7 cellular contexts compared by ENCODE assay signal in genomic region chr7:36128448-36129047, GRCh38. TPM values are rescaled to one million over a fixed set of nuclear protein-coding genes. Genes with fewer than 3 reads are reported as not detected.
A peak's percentile ranks its signal among the peaks of the same experiment; 100 is the strongest.
DNase-seq lines count a peak whose midpoint lies in the region; ATAC-seq and TF ChIP-seq lines count a peak whose summit lies in the region.

No MANE protein-coding gene starts in this region.

- POLR2A ChIA-PET in HCT116 (lab: Charles Lee): no interaction called here

- H3K79me2 ChIP-seq in HCT116 (ENCODE audit: insufficient read depth, low read length) (no peaks in the 10 kb centered on the region), OCI-LY1 (ENCODE audit: insufficient read depth, low read length) (no peaks in the 10 kb centered on the region)

- H3K9me2 ChIP-seq in HCT116 (ENCODE audit: insufficient read depth) (no peaks in the 10 kb centered on the region), OCI-LY1 (ENCODE audit: low read depth, low read length) (no peaks in the 10 kb centered on the region)

- CTCF ChIA-PET in HCT116 (lab: Charles Lee): interaction anchor here (0.7 to 0.8 kb wide), 4 partner anchors 11 to 152 kb away, joined by 3 to 7 read pairs (median 5); no protein-coding TSS in a partner anchor

- no TSS peak for BruUV-seq in HCT116 (replicated peaks; lab: Mats Ljungman, UMichigan)

- intact Hi-C loops in HCT116 (cut with micrococcal nuclease): loop anchor here (5.0 kb wide), 1 partner anchor 141 kb away; no protein-coding TSS in a partner anchor

- TF ChIP-seq POLR2A in HCT116 (IDR thresholded peaks at IDR 0.05; ENCODE audit: borderline replicate concordance, extremely low read depth, insufficient read depth, insufficient read length): no peak

- H3K4me1 ChIP-seq in HCT116 (ENCODE audit: control insufficient read depth in 1 of 2, insufficient read depth in 2 of 2, low read length in 2 of 2): peaks cover 9 to 26% of the 10 kb centered on the region in 2 experiments; a peak in 3 of 4 replicates
- no peaks in the 10 kb centered on the region for H3K4me1 ChIP-seq in OCI-LY1 (ENCODE audit: insufficient read depth, low read length, severe bottlenecking)
- H3K4me1 ChIP-seq in mucosa of rectum (ENCODE audit: control insufficient read depth in 2 of 2, insufficient read depth in 2 of 2, low read length in 2 of 2): peaks cover 5 to 11% of the 10 kb centered on the region in 2 donors

- H3K9ac ChIP-seq in HCT116 (ENCODE audit: low read length): peak overlapping the region; percentile 41
- H3K9ac ChIP-seq in OCI-LY1 (ENCODE audit: low read length): no peak overlapping the region
- peak overlapping the region; percentile 9 to 49 for H3K9ac ChIP-seq in mucosa of rectum (ENCODE audit: low read depth in 1 of 2, low read length in 2 of 2)

- H3K27ac ChIP-seq in HCT116 (ENCODE audit: low read depth, low read length) (peak overlapping the region; percentile 26), OCI-LY1 (ENCODE audit: low read depth, low read length, poor library complexity, severe bottlenecking) (no peak overlapping the region), mucosa of rectum (ENCODE audit: low read depth in 2 of 2, low read length in 2 of 2) (peak overlapping the region; percentile 62 to 89)

- peak overlapping the region; percentile 28 to 55 for H3K4me3 ChIP-seq in HCT116 (replicated peaks in 1 of 2; ENCODE audit: low read depth in 1 of 2, low read length in 2 of 2)
- H3K4me3 ChIP-seq in OCI-LY1 (ENCODE audit: low read depth, low read length, poor library complexity, severe bottlenecking): no peak overlapping the region
- H3K4me3 ChIP-seq in epithelial cell of proximal tubule (ENCODE audit: low read depth, low read length): peak overlapping the region; percentile 24
- peak overlapping the region; percentile 40 to 49 for H3K4me3 ChIP-seq in mucosa of rectum (ENCODE audit: low read length in 2 of 2)

- ATAC-seq in HCT116: peak; percentile 94
- ATAC-seq in GM19467 (IDR thresholded peaks at IDR 0.05; ENCODE audit: unreplicated experiment): no peak
- ATAC-seq in HG03520 (IDR thresholded peaks at IDR 0.05; ENCODE audit: unreplicated experiment): no peak

- H2AFZ ChIP-seq in HCT116 (ENCODE audit: low read depth, low read length, poor library complexity, severe bottlenecking) (peak overlapping the region; percentile 98), OCI-LY1 (ENCODE audit: low read length) (no peak overlapping the region)

- peak; percentile 58 to 85 (median 66); a peak in 5 of 6 replicates for TF ChIP-seq CTCF in HCT116 (IDR thresholded peaks at IDR 0.05 in 2 of 3, conservative IDR thresholded peaks at IDR 0.05 in 1 of 3; ENCODE audit: borderline replicate concordance in 1 of 3, insufficient read depth in 1 of 3, low read depth in 2 of 3, low read length in 2 of 3)
- peak; percentile 66 for TF ChIP-seq CTCF in OCI-LY1 (IDR thresholded peaks at IDR 0.05; ENCODE audit: low read length)
- peak; percentile 78 for TF ChIP-seq CTCF in epithelial cell of proximal tubule (conservative IDR thresholded peaks at IDR 0.05; ENCODE audit: low read depth, low read length)

- no peaks in the 10 kb centered on the region for H3K36me3 ChIP-seq in HCT116 (ENCODE audit: control insufficient read depth in 1 of 2, insufficient read depth in 2 of 2, low read length in 2 of 2)
- H3K36me3 ChIP-seq in OCI-LY1 (ENCODE audit: insufficient read depth, low read length): no peaks in the 10 kb centered on the region
- no peaks in the 10 kb centered on the region for H3K36me3 ChIP-seq in mucosa of rectum (ENCODE audit: control insufficient read depth in 2 of 2, insufficient read depth in 2 of 2, low read length in 2 of 2)

- TF ChIP-seq RAD21 in HCT116 (IDR thresholded peaks at IDR 0.05; ENCODE audit: low read depth): peak; percentile 46; the same call in 1 of the 2 replicates

- no peaks in the 10 kb centered on the region for H3K9me3 ChIP-seq in HCT116 (ENCODE audit: control insufficient read depth in 1 of 2, insufficient read depth in 1 of 2, low read depth in 1 of 2, low read length in 2 of 2)
- no peaks in the 10 kb centered on the region for H3K9me3 ChIP-seq in OCI-LY1 (ENCODE audit: low read length)
- no peaks in the 10 kb centered on the region for H3K9me3 ChIP-seq in mucosa of rectum (ENCODE audit: control insufficient read depth in 2 of 2, low read length in 2 of 2)

- H3K4me2 ChIP-seq in HCT116 (ENCODE audit: low read length): peak overlapping the region; percentile 92
- H3K4me2 ChIP-seq in OCI-LY1 (ENCODE audit: low read length): no peak overlapping the region

- RAD21 ChIA-PET in HCT116 (lab: Charles Lee; ENCODE audit: low non-redundant PET in 1 of 2, low total read pairs in 2 of 2, uncharacterized antibody in 2 of 2, unreplicated experiment in 2 of 2): interaction anchor here in 1 of 2 experiments (0.7 kb wide), 1 partner anchor 13 kb away, joined by 4 read pairs; no protein-coding TSS in a partner anchor

- H4K20me1 ChIP-seq in HCT116 (ENCODE audit: insufficient read depth): no peaks in the 10 kb centered on the region
- no peaks in the 10 kb centered on the region for H4K20me1 ChIP-seq in OCI-LY1 (ENCODE audit: insufficient read depth, low read length)

- H3F3A ChIP-seq in OCI-LY1 (ENCODE audit: insufficient read depth, low read length): no peaks in the 10 kb centered on the region

- DNase-seq in HCT116 (ENCODE audit: low read depth, low spot score) (peak; percentile 60), epithelial cell of proximal tubule (ENCODE audit: low read depth) (peak; percentile 78)
- no peak for DNase-seq in effector CD8-positive, alpha-beta T cell (lab: John Stamatoyannopoulos, UW)

- H3K27me3 ChIP-seq in HCT116 (ENCODE audit: insufficient read depth, low read length) (no peaks in the 10 kb centered on the region), OCI-LY1 (ENCODE audit: insufficient read depth, low read length) (no peaks in the 10 kb centered on the region), mucosa of rectum (ENCODE audit: control insufficient read depth in 2 of 2, insufficient read depth in 2 of 2, low read length in 2 of 2) (no peaks in the 10 kb centered on the region)

TF ChIP-seq in HCT116, 20 proteins besides CTCF, POLR2A, EP300 and RAD21:
- TF ChIP-seq CBX3 (IDR thresholded peaks at IDR 0.05; ENCODE audit: low read depth): no peak; the same call in none of the 2 replicates
- peak; percentile 68 for TF ChIP-seq JUND (IDR thresholded peaks at IDR 0.05)
- TF ChIP-seq REST (IDR thresholded peaks at IDR 0.05; ENCODE audit: low read depth): no peak
- TF ChIP-seq TCF7L2 (IDR thresholded peaks at IDR 0.05; ENCODE audit: borderline replicate concordance, extremely low read depth, insufficient read depth, insufficient read length): peak; percentile 45
- TF ChIP-seq FOSL1 (IDR thresholded peaks at IDR 0.05; ENCODE audit: low read depth): peak; percentile 63

RNA-seq across cellular contexts. Expression of gene EEPD1, which starts 24.5 kb away (rescaled TPM):
- total RNA-seq in HCT116 (2021; ENCODE audit: unreplicated experiment): 4.2 TPM
- 4.2 and 4.3 TPM in 2 replicates for polyA plus RNA-seq in HCT116 (2012)
- total RNA-seq in epithelial cell of proximal tubule: 3.9 and 10.8 TPM in 2 replicates
